ENCODE assay signal across 1 cellular context in genomic region chr17:6509295-6509771, GRCh38.
TF ChIP-seq lines count a peak whose summit lies in the region.

No MANE protein-coding gene starts in this region.

TF ChIP-seq in Ishikawa, 13 proteins besides CTCF, POLR2A, EP300 and RAD21:
- peak; percentile 60 for TF ChIP-seq YY1 (IDR thresholded peaks at IDR 0.05; ENCODE audit: low read depth)
- TF ChIP-seq FOXM1 (IDR thresholded peaks at IDR 0.05; ENCODE audit: borderline replicate concordance, low read depth): no peak
